In the genomic region with DNA sequence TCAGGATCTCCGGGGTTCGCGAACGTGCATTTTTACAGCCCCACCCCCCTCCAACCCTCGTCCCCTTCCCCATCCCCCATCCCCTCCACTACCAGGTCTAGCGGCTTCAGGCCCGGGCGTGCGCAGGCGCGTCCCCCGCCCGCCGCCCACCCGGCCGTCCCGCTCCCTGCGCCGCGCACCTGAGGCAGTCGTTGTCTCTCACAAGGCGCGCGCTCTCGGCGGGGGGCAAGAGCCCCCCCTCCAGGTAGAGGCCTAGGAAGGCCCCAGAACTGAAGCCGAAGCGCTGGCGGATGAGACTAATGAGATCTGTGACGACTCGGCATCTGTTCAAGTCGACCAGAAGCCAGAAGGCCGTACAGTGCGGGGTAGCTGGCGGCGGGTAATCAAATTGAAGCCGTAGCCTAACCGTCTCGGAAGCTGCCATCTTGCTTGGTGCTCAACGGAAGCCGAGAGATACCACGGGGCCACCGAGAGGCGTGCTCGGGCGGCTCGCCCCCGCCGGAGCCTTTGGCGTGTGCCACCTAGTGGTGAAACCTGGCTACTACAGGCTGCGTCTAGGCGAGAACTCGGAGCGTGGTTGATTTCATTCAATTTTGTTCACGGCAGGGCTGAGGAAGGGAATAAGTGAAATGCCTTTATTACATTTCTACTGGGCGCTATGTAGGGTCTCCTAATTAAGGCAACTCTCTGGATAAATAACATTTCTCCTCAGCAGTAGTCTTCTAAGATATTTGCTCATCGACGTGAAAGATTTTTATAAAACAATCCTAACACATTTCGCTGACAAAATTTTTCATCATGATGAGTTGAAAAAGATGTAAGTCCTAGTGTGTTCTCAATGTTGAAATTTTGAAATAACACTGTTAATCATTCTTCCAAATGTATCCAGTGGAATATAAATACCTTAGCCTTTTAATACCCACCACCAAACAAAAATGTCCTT, we compare ENCODE assay signal across 8 cellular contexts. TPM values are rescaled to one million over a fixed set of nuclear protein-coding genes. Genes with fewer than 3 reads are reported as not detected.
A peak's percentile ranks its signal among the peaks of the same experiment; 100 is the strongest.
DNase-seq lines count a peak whose midpoint lies in the region; ATAC-seq and TF ChIP-seq lines count a peak whose summit lies in the region.

COIL (minus strand) TSS at position 455 of the 943 bp plus-strand sequence; CDS start at position 424, 31 bp downstream.

- H3K27ac ChIP-seq in left ventricle myocardium inferior (replicated peaks), result peak within 1 kb of the TSS; percentile 90
- H3K27ac ChIP-seq in vagina, result peak within 1 kb of the TSS; percentile 86

- H3K9me3 ChIP-seq in left ventricle myocardium inferior (replicated peaks) (no peaks in the 10 kb centered on the region), vagina (no peaks in the 10 kb centered on the region)

- TF ChIP-seq CTCF in GM13976 (IDR thresholded peaks at IDR 0.05; ENCODE audit: borderline replicate concordance, control extremely low read depth, extremely low read depth, insufficient read depth, missing control alignments) (peak; percentile 98), left ventricle myocardium inferior (IDR thresholded peaks at IDR 0.05; ENCODE audit: borderline replicate concordance) (peak; percentile 100), vagina (IDR thresholded peaks at IDR 0.05) (peak; percentile 94 to 99 (median 99))

- H3K4me3 ChIP-seq in left ventricle myocardium inferior, result peak within 1 kb of the TSS; percentile 90
- H3K4me3 ChIP-seq in vagina, result peak within 1 kb of the TSS; percentile 63 to 66

- intact Hi-C loops in left ventricle myocardium inferior (cut with micrococcal nuclease) (no loop called here), vagina (cut with DNase I) (no loop called here)

- H3K27me3 ChIP-seq in left ventricle myocardium inferior (ENCODE audit: low read depth), result no peaks in the 10 kb centered on the region
- H3K27me3 ChIP-seq in vagina, result no peaks in the 10 kb centered on the region

- H3K4me1 ChIP-seq in left ventricle myocardium inferior (peaks cover 25% of the 10 kb centered on the region), vagina (peaks cover 28% of the 10 kb centered on the region)

- peak; percentile 92 for ATAC-seq in HG02870 (IDR thresholded peaks at IDR 0.05; ENCODE audit: unreplicated experiment)

- TF ChIP-seq POLR2A in vagina (IDR thresholded peaks at IDR 0.05), result no peak

- H3K36me3 ChIP-seq in left ventricle myocardium inferior, result no peaks in the 10 kb centered on the region
- H3K36me3 ChIP-seq in vagina, result peaks cover 0 to 2% of the 10 kb centered on the region in 2 donors

- in situ Hi-C loops in GM13976 (cut with MboI; ENCODE audit: low sequenced_read_pairs, unreplicated experiment), result no loop called here

- DNase-seq in GM13976 (ENCODE audit: low spot score), result peak; percentile 93
- DNase-seq in NCI-H146 (lab: John Stamatoyannopoulos, UW), result peak; percentile 93
- peak; percentile 79 to 92 (median 90) for DNase-seq in T-helper 1 cell
- peak; percentile 85 for DNase-seq in amniotic epithelial cell (ENCODE audit: low read depth)
- DNase-seq in left ventricle myocardium inferior, result peak; percentile 91
- DNase-seq in pulmonary artery endothelial cell (ENCODE audit: low read depth, low spot score), result peak; percentile 67
- peak in 1 of 2 donors; percentile 91 for DNase-seq in vagina (ENCODE audit: extremely low spot score in 2 of 2)

RNA-seq across cellular contexts. Expression of gene COIL, which starts in this region (rescaled TPM):
- total RNA-seq in left ventricle myocardium inferior, result 8.2 TPM
- total RNA-seq in pulmonary artery endothelial cell, result 14.7 and 18.9 TPM in 2 replicates
- total RNA-seq in vagina, result 9.8 TPM
